Comparison of ENCODE assay signal across 24 cellular contexts in the genomic region with DNA sequence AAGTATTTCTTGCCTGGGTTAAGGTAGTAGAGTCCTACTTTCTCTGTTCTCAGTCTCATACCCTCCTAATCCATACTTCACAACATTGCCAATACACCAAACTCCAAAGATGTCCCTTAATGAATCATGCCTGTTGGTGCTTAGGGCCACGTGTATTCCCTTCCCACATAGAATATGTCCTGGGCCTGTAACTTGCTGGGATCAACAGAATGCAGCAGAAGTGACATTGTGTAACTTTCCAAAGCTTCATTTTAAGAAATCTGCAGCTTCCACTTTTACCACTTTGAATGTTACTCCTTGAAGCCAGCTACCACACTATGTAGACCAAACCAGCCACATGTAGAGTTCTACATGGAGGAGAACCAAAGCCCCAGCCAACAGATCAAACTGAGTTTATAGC. TPM values are rescaled to one million over a fixed set of nuclear protein-coding genes. Genes with fewer than 3 reads are reported as not detected.
DNase-seq lines count a peak whose midpoint lies in the region; ATAC-seq and TF ChIP-seq lines count a peak whose summit lies in the region.
"Had no signal": no experiment of that assay in that cellular context is flagged by ENCODE, and none has a peak within 500 bp of the region (broad histone marks: within the 10 kb centered on the region; RNA-seq: fewer than 3 reads in every experiment).

No MANE protein-coding gene starts in this region.

- intact Hi-C loops in mammary epithelial cell (cut with micrococcal nuclease), result no loop called here

- H3K27ac ChIP-seq in mammary epithelial cell (ENCODE audit: insufficient read depth, low read depth, low read length) (peak overlapping the region; percentile 56), upper lobe of left lung (peak overlapping the region in 3 of 4 donors; percentile 22 to 61 (median 30))

- no TSS peak for BruUV-seq in mammary epithelial cell (replicated peaks; lab: Mats Ljungman, UMichigan)

- no peak for TF ChIP-seq POLR2A in upper lobe of left lung (IDR thresholded peaks at IDR 0.05)

- no peak overlapping the region for H3K4me3 Mint-ChIP-seq in memory B cell
- H3K4me3 Mint-ChIP-seq: CD4-positive, alpha-beta T cell; GM23338; H9; HFFc6 had no signal

- H3K4me2 ChIP-seq in mammary epithelial cell (ENCODE audit: insufficient read depth, low read depth, low read length), result peak overlapping the region; percentile 66
- H3K4me2 ChIP-seq: GM23338 had no signal

- no peaks in the 10 kb centered on the region for H3K9me3 Mint-ChIP-seq in memory B cell

- peaks cover 9% of the 10 kb centered on the region for H3K36me3 Mint-ChIP-seq in memory B cell

- WGBS in mammary epithelial cell (ENCODE audit: low coverage, missing lambda C conversion rate), result 83% methylated on average over 1 of the region's 1 CpG
- 45 to 71% methylated on average over 1 of the region's 1 CpG for WGBS in upper lobe of left lung, 2 donors

- H3K4me3 ChIP-seq in mammary epithelial cell (replicated peaks in 1 of 3; ENCODE audit: insufficient read depth in 1 of 3, low read depth in 2 of 3, low read length in 3 of 3) (no peak overlapping the region), upper lobe of left lung (no peak overlapping the region)
- H3K4me3 ChIP-seq: GM23338 had no signal

- H3K4me1 ChIP-seq in mammary epithelial cell (ENCODE audit: insufficient read depth, low read length) (peaks cover 20% of the 10 kb centered on the region), upper lobe of left lung (no peaks in the 10 kb centered on the region)

- no peak for TF ChIP-seq EP300 in upper lobe of left lung (IDR thresholded peaks at IDR 0.05)

- H2AFZ ChIP-seq in mammary epithelial cell (ENCODE audit: low read depth, low read length), result peak overlapping the region; percentile 55
- H2AFZ ChIP-seq: GM23338 had no signal

- no peaks in the 10 kb centered on the region for H4K20me1 ChIP-seq in mammary epithelial cell (ENCODE audit: insufficient read depth, low read length)

- H3K27me3 ChIP-seq in mammary epithelial cell (ENCODE audit: insufficient read depth, low read length) (no peaks in the 10 kb centered on the region), upper lobe of left lung (no peaks in the 10 kb centered on the region)

- TF ChIP-seq CTCF in mammary epithelial cell (conservative IDR thresholded peaks at IDR 0.05 in 1 of 2, IDR thresholded peaks at IDR 0.05 in 1 of 2; ENCODE audit: extremely low read depth in 1 of 2, insufficient read depth in 1 of 2, low read depth in 1 of 2, low read length in 2 of 2) (no peak), upper lobe of left lung (IDR thresholded peaks at IDR 0.05) (no peak)

- ATAC-seq in memory B cell (ENCODE audit: low read depth) (no peak), upper lobe of left lung (ENCODE audit: low FRiP score in 2 of 2) (peak in 1 of 2 donors; percentile 58)
- ATAC-seq: GM23338 had no signal

- no peaks in the 10 kb centered on the region for H3K79me2 ChIP-seq in mammary epithelial cell (ENCODE audit: insufficient read depth, low read length)

- no peak overlapping the region for H3K9ac ChIP-seq in mammary epithelial cell (ENCODE audit: insufficient read depth, low read length)

- dilution Hi-C loops in mammary epithelial cell (cut with HindIII; ENCODE audit: low sequenced_read_pairs), result no loop called here

- in situ Hi-C loops in mammary epithelial cell (cut with MboI; ENCODE audit: low sequenced_read_pairs in 2 of 2), result no loop called here

- peaks cover 17% of the 10 kb centered on the region for H3K4me1 Mint-ChIP-seq in memory B cell
- H3K4me1 Mint-ChIP-seq: GM23338, H9 had no signal

- H3K27me3 Mint-ChIP-seq in memory B cell, result peaks cover 5% of the 10 kb centered on the region
- H3K27me3 Mint-ChIP-seq: CD4-positive, alpha-beta T cell had no signal

- no peaks in the 10 kb centered on the region for H3K36me3 ChIP-seq in mammary epithelial cell (ENCODE audit: insufficient read depth, low read length)
- H3K36me3 ChIP-seq in upper lobe of left lung, result no peaks in the 10 kb centered on the region

- H3K27ac Mint-ChIP-seq in memory B cell, result peak overlapping the region; percentile 83
- H3K27ac Mint-ChIP-seq: CD4-positive, alpha-beta T cell; GM23338; H9; HFFc6 had no signal

- no peaks in the 10 kb centered on the region for H3K9me3 ChIP-seq in mammary epithelial cell (replicated peaks; ENCODE audit: insufficient read depth, low read length)
- H3K9me3 ChIP-seq in upper lobe of left lung, result peaks cover 0 to 3% (median 2%) of the 10 kb centered on the region in 4 donors

- CTCF ChIA-PET in mammary epithelial cell (lab: Charles Lee; ENCODE audit: low non-redundant PET), result no interaction called here

- DNase-seq in CD1c-positive myeloid dendritic cell (ENCODE audit: extremely low spot score), result peak; percentile 33
- DNase-seq in mammary epithelial cell, result no peak
- no peak for DNase-seq in memory B cell (ENCODE audit: low spot score in 2 of 2)
- no peak for DNase-seq in upper lobe of left lung
- DNase-seq in NCI-H2171 (lab: John Stamatoyannopoulos, UW), result no peak
- no peak for DNase-seq in stimulated activated CD4-positive, alpha-beta T cell treated with anti-CD3 and anti-CD28 coated beads, Interleukin-4, amount 100 ng/mL, for 4 hours
- no peak for DNase-seq in NCI-H146 treated with DMSO at 0.1 percent for 48 hours (lab: John Stamatoyannopoulos, UW; ENCODE audit: unreplicated experiment)
- DNase-seq: CD4-positive, alpha-beta T cell; COR-L47; DMS53; H9; HFFc6; KG1; MM.1S; NCI-H1694; NCI-H2029 treated with DMSO at 0.1 percent for 48 hours; NCI-H2227 treated with DMSO at 0.1 percent for 48 hours; NCI-H526 treated with DMSO at 0.1 percent for 48 hours; RPMI8226; SHP77 treated with DMSO at 0.1 percent for 48 hours had no signal

RNA-seq across cellular contexts. Expression of a gene that starts 58.5 kb away (rescaled TPM):
- total RNA-seq in mammary epithelial cell, result not detected
- not detected for polyA plus RNA-seq in mammary epithelial cell
- not detected for polyA minus RNA-seq in mammary epithelial cell
- 10 to 100 TPM; 11.9 to 57.6 (median 17.5) TPM for total RNA-seq in upper lobe of left lung
- total RNA-seq: A172, G401, GM23338, H9, HFFc6 had no signal
- polyA plus RNA-seq: BJ had no signal

Comparison
In these comparisons a context has a peak if more than half of its experiments do, and no peak if none do; other contexts are left out.
1. RNA of a gene that starts 58.5 kb away (total RNA-seq): 11.9 to 57.6 TPM in upper lobe of left lung; not detected in mammary epithelial cell; every median in the first group is over 10 times any median in the second.